In genomic region chr20:51750037-51750769, GRCh38 we compare ENCODE assay signal across 1 cellular context.
A peak's percentile ranks its signal among the peaks of the same experiment; 100 is the strongest.
TF ChIP-seq lines count a peak whose summit lies in the region.

No MANE protein-coding gene starts in this region.

TF ChIP-seq in HCT116, 20 proteins besides CTCF, POLR2A, EP300 and RAD21 (continued from another document):
- TF ChIP-seq TCF7L2 (IDR thresholded peaks at IDR 0.05; ENCODE audit: borderline replicate concordance, extremely low read depth, insufficient read depth, insufficient read length) (no peak), SP1 (IDR thresholded peaks at IDR 0.05; ENCODE audit: low read depth) (peak; percentile 94), CEBPB (IDR thresholded peaks at IDR 0.05; ENCODE audit: low read depth) (peak; percentile 51; the same call in 1 of the 2 replicates), SIN3A (IDR thresholded peaks at IDR 0.05; ENCODE audit: low read depth) (no peak)
